36 cellular contexts compared by ENCODE assay signal in genomic region chr4:156873776-156874175, GRCh38.
"Had no signal": no experiment of that assay in that cellular context is flagged by ENCODE, and none has a peak within 500 bp of the region (broad histone marks: within the 10 kb centered on the region; RNA-seq: fewer than 3 reads in every experiment).

No MANE protein-coding gene starts in this region.

- ATAC-seq: activated CD8-positive, alpha-beta T cell treated with anti-CD3 and anti-CD28 coated beads for 36 hours; activated naive CD4-positive, alpha-beta T cell treated with anti-CD3 and anti-CD28 coated beads, Interleukin-2, amount 50 U/mL, for 72 hours; activated T-cell treated with anti-CD3 and anti-CD28 coated beads, Interleukin-2, amount 50 U/mL, for 4 hours; activated T-cell treated with anti-CD3 and anti-CD28 coated beads, Interleukin-2, amount 50 U/mL, for 72 hours; activated T-helper 17 cell treated with anti-CD3 and anti-CD28 coated beads, Interleukin-2, amount 50 U/mL, for 72 hours had no signal

- H3K36me3 ChIP-seq: adrenal gland, cardiac muscle cell had no signal

- H3K27ac Mint-ChIP-seq: activated B cell treated with CpG ODN at 0.5 μM for 24 hours; activated CD4-positive, alpha-beta memory T cell treated with anti-CD3 and anti-CD28 coated beads for 36 hours; activated CD4-positive, alpha-beta T cell treated with anti-CD3 and anti-CD28 coated beads, Interleukin-2, amount 10 ng/mL, durations not matched to agents 24 days and 14 days; activated CD8-positive, alpha-beta T cell treated with anti-CD3 and anti-CD28 coated beads for 36 hours; activated naive CD4-positive, alpha-beta T cell treated with anti-CD3 and anti-CD28 coated beads for 36 hours; activated naive CD4-positive, alpha-beta T cell treated with anti-CD3 and anti-CD28 coated beads, Interleukin-2, amount 50 U/mL, for 72 hours; activated naive CD8-positive, alpha-beta T cell treated with anti-CD3 and anti-CD28 coated beads for 36 hours; activated T-cell treated with anti-CD3 and anti-CD28 coated beads, Interleukin-2, amount 50 U/mL, for 72 hours; activated T-helper 1 cell treated with anti-CD3 and anti-CD28 coated beads, Interleukin-12 subunit alpha, Interleukin-12 subunit beta, Interleukin-2, Interleukin-4 antibody, amounts not matched to agents 30 ng/mL and 10 ng/mL and 1 ng/mL, durations not matched to agents 14 hours and 24 hours and 36 hours; activated T-helper 17 cell treated with anti-CD3 and anti-CD28 coated beads, Interleukin-2, amount 50 U/mL, for 72 hours; brain; T-helper 1 cell treated with Interleukin-12 subunit alpha and Interleukin-12 subunit beta and Interleukin-4 antibody, amounts not matched to agents 30 μg/mL and 1 μg/mL, for 36 hours; T-helper 2 cell treated with Interferon-gamma antibody and Interleukin-4, amounts not matched to agents 5 μg/mL and 100 μg/mL, for 36 hours had no signal

- H3K27me3 Mint-ChIP-seq: activated B cell treated with CpG ODN at 0.5 μM for 24 hours; activated CD4-positive, alpha-beta memory T cell treated with anti-CD3 and anti-CD28 coated beads for 36 hours; activated CD4-positive, alpha-beta T cell treated with anti-CD3 and anti-CD28 coated beads, Interleukin-2, amount 10 ng/mL, durations not matched to agents 24 days and 14 days; activated CD8-positive, alpha-beta T cell treated with anti-CD3 and anti-CD28 coated beads for 36 hours; activated naive CD8-positive, alpha-beta T cell treated with anti-CD3 and anti-CD28 coated beads for 36 hours; activated T-helper 17 cell treated with anti-CD3 and anti-CD28 coated beads, Interleukin-2, amount 50 U/mL, for 72 hours; brain; central memory CD8-positive, alpha-beta T cell had no signal

- H3K27me3 ChIP-seq: adrenal gland, cardiac muscle cell had no signal

- H3K36me3 Mint-ChIP-seq: activated CD4-positive, alpha-beta memory T cell treated with anti-CD3 and anti-CD28 coated beads for 36 hours; activated naive CD4-positive, alpha-beta T cell treated with anti-CD3 and anti-CD28 coated beads, Interleukin-2, amount 50 U/mL, for 72 hours; activated naive CD8-positive, alpha-beta T cell treated with anti-CD3 and anti-CD28 coated beads for 36 hours; brain had no signal

- DNase-seq: activated B cell treated with CpG ODN at 0.5 μM for 24 hours; activated CD4-positive, alpha-beta memory T cell treated with anti-CD3 and anti-CD28 coated beads for 36 hours; activated CD4-positive, alpha-beta T cell treated with anti-CD3 and anti-CD28 coated beads for 4 hours; activated CD4-positive, alpha-beta T cell treated with anti-CD3 and anti-CD28 coated beads, Interleukin-2, amount 10 ng/mL, durations not matched to agents 24 days and 14 days; activated CD4-positive, alpha-beta T cell treated with anti-CD3 and anti-CD28 coated beads, Interleukin-2, amount 50 U/mL, for 1 hour; activated CD4-positive, alpha-beta T cell treated with anti-CD3 and anti-CD28 coated beads, Interleukin-2, amount 50 U/mL, for 4 hours; activated CD4-positive, CD25-positive, alpha-beta regulatory T cell treated with anti-CD3 and anti-CD28 coated beads, Interleukin-2, amount 50 U/mL, for 72 hours; activated CD8-positive, alpha-beta memory T cell treated with anti-CD3 and anti-CD28 coated beads, Interleukin-2, amount 50 U/mL, for 4 hours; activated CD8-positive, alpha-beta T cell treated with anti-CD3 and anti-CD28 coated beads for 36 hours; activated effector memory CD4-positive, alpha-beta T cell treated with anti-CD3 and anti-CD28 coated beads, Interleukin-2, amount 50 U/mL, for 16 hours; activated gamma-delta T cell treated with Interleukin-2 at 50 U/mL for 16 hours; activated naive CD4-positive, alpha-beta T cell; activated naive CD4-positive, alpha-beta T cell treated with anti-CD3 and anti-CD28 coated beads for 36 hours; activated naive CD4-positive, alpha-beta T cell treated with anti-CD3 and anti-CD28 coated beads, Interleukin-2, amount 50 U/mL, for 16 hours; activated naive CD8-positive, alpha-beta T cell treated with anti-CD3 and anti-CD28 coated beads for 36 hours; activated T-cell treated with anti-CD3 and anti-CD28 coated beads for 4 hours; activated T-cell treated with anti-CD3 and anti-CD28 coated beads, Interleukin-2, amount 50 U/mL, for 1 hour; activated T-cell treated with anti-CD3 and anti-CD28 coated beads, Interleukin-2, amount 50 U/mL, for 4 hours; activated T-cell treated with anti-CD3 and anti-CD28 coated beads, Interleukin-2, amount 50 U/mL, for 72 hours; adrenal gland; amniotic stem cell; aorta; caudate nucleus; cerebellar nuclear complex; T-helper 1 cell; T-helper 2 cell; T-helper 9 cell had no signal

- H3K4me1 Mint-ChIP-seq: activated B cell treated with CpG ODN at 0.5 μM for 24 hours; activated CD4-positive, alpha-beta T cell treated with anti-CD3 and anti-CD28 coated beads, Interleukin-2, amount 10 ng/mL, durations not matched to agents 24 days and 14 days; activated naive CD8-positive, alpha-beta T cell treated with anti-CD3 and anti-CD28 coated beads for 36 hours; activated T-helper 17 cell treated with anti-CD3 and anti-CD28 coated beads, Interleukin-2, amount 50 U/mL, for 72 hours; central memory CD8-positive, alpha-beta T cell had no signal

- H3K4me3 Mint-ChIP-seq: activated B cell treated with CpG ODN at 0.5 μM for 24 hours; activated CD4-positive, alpha-beta memory T cell treated with anti-CD3 and anti-CD28 coated beads for 36 hours; activated CD4-positive, alpha-beta T cell treated with anti-CD3 and anti-CD28 coated beads, Interleukin-2, amount 10 ng/mL, durations not matched to agents 24 days and 14 days; activated CD8-positive, alpha-beta T cell treated with anti-CD3 and anti-CD28 coated beads for 36 hours; activated naive CD4-positive, alpha-beta T cell treated with anti-CD3 and anti-CD28 coated beads for 36 hours; activated naive CD8-positive, alpha-beta T cell treated with anti-CD3 and anti-CD28 coated beads for 36 hours; activated T-cell treated with anti-CD3 and anti-CD28 coated beads, Interleukin-2, amount 50 U/mL, for 4 hours; activated T-cell treated with anti-CD3 and anti-CD28 coated beads, Interleukin-2, amount 50 U/mL, for 72 hours; activated T-helper 1 cell treated with anti-CD3 and anti-CD28 coated beads, Interleukin-12 subunit alpha, Interleukin-12 subunit beta, Interleukin-2, Interleukin-4 antibody, amounts not matched to agents 30 ng/mL and 10 ng/mL and 1 ng/mL, durations not matched to agents 14 hours and 24 hours and 36 hours; activated T-helper 17 cell treated with anti-CD3 and anti-CD28 coated beads, Interleukin-2, amount 50 U/mL, for 72 hours; brain; central memory CD8-positive, alpha-beta T cell; T-helper 1 cell treated with Interleukin-12 subunit alpha and Interleukin-12 subunit beta and Interleukin-4 antibody, amounts not matched to agents 30 μg/mL and 1 μg/mL, for 36 hours; T-helper 2 cell treated with Interferon-gamma antibody and Interleukin-4, amounts not matched to agents 5 μg/mL and 100 μg/mL, for 36 hours had no signal

- H3K27ac ChIP-seq: adrenal gland, cardiac muscle cell, VCaP had no signal

- H3K9me3 Mint-ChIP-seq: activated CD4-positive, alpha-beta T cell treated with anti-CD3 and anti-CD28 coated beads, Interleukin-2, amount 10 ng/mL, durations not matched to agents 24 days and 14 days; activated CD8-positive, alpha-beta T cell treated with anti-CD3 and anti-CD28 coated beads for 36 hours; activated naive CD8-positive, alpha-beta T cell treated with anti-CD3 and anti-CD28 coated beads for 36 hours; activated T-cell treated with anti-CD3 and anti-CD28 coated beads, Interleukin-2, amount 50 U/mL, for 4 hours; activated T-helper 1 cell treated with anti-CD3 and anti-CD28 coated beads, Interleukin-12 subunit alpha, Interleukin-12 subunit beta, Interleukin-2, Interleukin-4 antibody, amounts not matched to agents 30 ng/mL and 10 ng/mL and 1 ng/mL, durations not matched to agents 14 hours and 24 hours and 36 hours; brain; T-helper 1 cell treated with Interleukin-12 subunit alpha and Interleukin-12 subunit beta and Interleukin-4 antibody, amounts not matched to agents 30 μg/mL and 1 μg/mL, for 36 hours; T-helper 2 cell treated with Interferon-gamma antibody and Interleukin-4, amounts not matched to agents 5 μg/mL and 100 μg/mL, for 36 hours had no signal

- H3K4me3 ChIP-seq: adrenal gland, cardiac muscle cell had no signal
